Comparison of ENCODE assay signal across 13 cellular contexts in the genomic region with DNA sequence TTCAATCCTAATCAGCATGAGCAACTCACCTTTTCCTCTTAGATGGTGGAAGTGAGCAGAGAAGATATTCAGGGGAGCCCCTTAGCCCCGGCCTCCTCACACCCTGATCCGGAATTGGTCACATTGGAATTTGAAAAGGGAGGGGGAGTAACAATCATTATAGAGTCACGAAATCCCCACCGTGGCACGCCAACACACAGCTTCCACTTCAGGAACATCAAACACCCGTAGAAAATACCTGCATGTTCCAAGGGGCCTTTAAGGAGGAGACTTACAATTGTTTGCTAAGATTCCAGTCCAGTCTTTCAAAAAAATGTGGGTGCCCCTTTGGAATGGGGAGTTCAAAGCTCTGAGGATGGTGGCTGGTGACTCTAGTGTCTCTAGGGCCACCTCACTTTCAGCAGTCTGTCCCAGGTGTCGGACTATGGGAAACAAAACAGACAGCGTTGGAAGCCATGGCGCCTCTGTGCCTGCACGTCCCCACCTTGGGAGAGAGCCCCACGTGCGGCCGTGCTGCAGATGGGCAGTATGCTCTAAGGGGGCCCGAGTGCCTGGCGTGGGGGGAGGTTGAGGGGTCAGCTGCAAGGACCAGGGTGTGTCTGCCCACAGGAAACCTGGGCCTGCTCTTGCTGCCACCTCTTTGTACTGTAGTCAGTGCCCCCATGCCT. TPM values are rescaled to one million over a fixed set of nuclear protein-coding genes. Genes with fewer than 3 reads are reported as not detected.
A peak's percentile ranks its signal among the peaks of the same experiment; 100 is the strongest.
DNase-seq lines count a peak whose midpoint lies in the region; ATAC-seq and TF ChIP-seq lines count a peak whose summit lies in the region.
"Had no signal": no experiment of that assay in that cellular context is flagged by ENCODE, and none has a peak within 500 bp of the region (broad histone marks: within the 10 kb centered on the region; RNA-seq: fewer than 3 reads in every experiment).

No MANE protein-coding gene starts in this region.

- no peak for TF ChIP-seq POLR2A in adrenal gland (IDR thresholded peaks at IDR 0.05)
- no peak for TF ChIP-seq POLR2A in suprapubic skin (IDR thresholded peaks at IDR 0.05)

- 54 to 80% (median 73%) methylated on average over 14 to 15 of the region's 15 CpGs for WGBS in adrenal gland, 4 donors
- WGBS in lung, 2 donors = 52 to 64% methylated on average over 15 of the region's 15 CpGs
- 66% methylated on average over 9 of the region's 15 CpGs for WGBS in suprapubic skin

- H3K4me1 Mint-ChIP-seq in GM23338 = peaks cover 29% of the 10 kb centered on the region
- H3K4me1 Mint-ChIP-seq in activated CD4-positive, alpha-beta T cell treated with anti-CD3 and anti-CD28 coated beads, Interleukin-2, amount 10 ng/mL, durations not matched to agents 7 days and 5 days = peaks cover 22% of the 10 kb centered on the region

- H3K36me3 Mint-ChIP-seq in GM23338 (ENCODE audit: low read depth) = no peaks in the 10 kb centered on the region
- no peaks in the 10 kb centered on the region for H3K36me3 Mint-ChIP-seq in activated CD4-positive, alpha-beta T cell treated with anti-CD3 and anti-CD28 coated beads, Interleukin-2, amount 10 ng/mL, durations not matched to agents 7 days and 5 days (ENCODE audit: low read depth)

- H3K27ac ChIP-seq in GM23338 (ENCODE audit: low read depth) (no peak overlapping the region), adrenal gland (peak overlapping the region in 3 of 5 donors; percentile 43 to 92 (median 89)), lung (ENCODE audit: low read depth in 1 of 2, low read length in 1 of 2) (peak overlapping the region; percentile 92 to 95), suprapubic skin (peak overlapping the region; percentile 85)

- H3K4me2 ChIP-seq in GM23338 = no peak overlapping the region

- CTCF ChIA-PET in activated CD4-positive, alpha-beta T cell treated with anti-CD3 and anti-CD28 coated beads, Interleukin-2, amount 10 ng/mL, durations not matched to agents 7 days and 5 days (lab: Charles Lee) = interaction anchor here (0.5 kb wide), 1 partner anchor 145 kb away, joined by 3 read pairs; no protein-coding TSS in a partner anchor

- H3K4me3 ChIP-seq in GM23338 = no peak overlapping the region
- H3K4me3 ChIP-seq in adrenal gland = peak overlapping the region in 3 of 4 donors; percentile 9 to 46 (median 14)
- peak overlapping the region; percentile 53 for H3K4me3 ChIP-seq in lung
- peak overlapping the region; percentile 43 for H3K4me3 ChIP-seq in suprapubic skin
- H3K4me3 ChIP-seq in mucosa of descending colon = no peak overlapping the region
- H3K4me3 ChIP-seq: MG63 had no signal

- DNase-seq in GM23338 (ENCODE audit: low spot score) (no peak), adrenal gland (no peak), lung (ENCODE audit: low spot score) (no peak), suprapubic skin (ENCODE audit: low spot score in 2 of 2) (no peak), mucosa of descending colon (no peak), HK-2 (ENCODE audit: unreplicated experiment) (no peak)
- DNase-seq in activated CD4-positive, alpha-beta T cell treated with anti-CD3 and anti-CD28 coated beads, Interleukin-2, amount 10 ng/mL, durations not matched to agents 7 days and 5 days = no peak
- DNase-seq: activated CD4-positive, alpha-beta T cell treated with anti-CD3 and anti-CD28 coated beads for 1 hour; GDM1; MG63; stimulated activated naive CD8-positive, alpha-beta T cell treated with anti-CD3 and anti-CD28 coated beads, Interleukin-15, Interleukin-2, amounts not matched to agents 100 U/mL and 50 U/mL, for 24 hours had no signal

- H3K79me2 ChIP-seq in GM23338 (replicated peaks; ENCODE audit: insufficient read depth) = no peaks in the 10 kb centered on the region

- H3K27me3 Mint-ChIP-seq in GM23338 (ENCODE audit: insufficient read depth, low read depth, poor library complexity) = peaks cover 8% of the 10 kb centered on the region
- H3K27me3 Mint-ChIP-seq in activated CD4-positive, alpha-beta T cell treated with anti-CD3 and anti-CD28 coated beads, Interleukin-2, amount 10 ng/mL, durations not matched to agents 7 days and 5 days = peaks cover 8% of the 10 kb centered on the region

- TF ChIP-seq EP300 in suprapubic skin (IDR thresholded peaks at IDR 0.05) = no peak

- TF ChIP-seq CTCF in GM23338 (conservative IDR thresholded peaks at IDR 0.05; ENCODE audit: low read depth in 2 of 2) (no peak), adrenal gland (IDR thresholded peaks at IDR 0.05) (no peak), lung (IDR thresholded peaks at IDR 0.05; ENCODE audit: control extremely low read depth, extremely low read depth) (no peak), suprapubic skin (IDR thresholded peaks at IDR 0.05) (no peak), mucosa of descending colon (IDR thresholded peaks at IDR 0.05) (no peak)

- no peak overlapping the region for H3K4me3 Mint-ChIP-seq in GM23338
- no peak overlapping the region for H3K4me3 Mint-ChIP-seq in activated CD4-positive, alpha-beta T cell treated with anti-CD3 and anti-CD28 coated beads, Interleukin-2, amount 10 ng/mL, durations not matched to agents 7 days and 5 days

- POLR2A ChIA-PET in activated CD4-positive, alpha-beta T cell treated with anti-CD3 and anti-CD28 coated beads, Interleukin-2, amount 10 ng/mL, durations not matched to agents 7 days and 5 days (lab: Charles Lee) = no interaction called here

- peak overlapping the region; percentile 33 for H2AFZ ChIP-seq in GM23338

- peaks cover 2% of the 10 kb centered on the region for H3K4me1 ChIP-seq in GM23338 (ENCODE audit: insufficient read depth)
- H3K4me1 ChIP-seq in adrenal gland (replicated peaks in 1 of 2) = peaks cover 0 to 4% of the 10 kb centered on the region in 2 donors
- H3K4me1 ChIP-seq in lung (ENCODE audit: control insufficient read depth in 2 of 2, insufficient read depth in 2 of 2, low read length in 2 of 2) = peaks cover 0 to 7% of the 10 kb centered on the region in 2 donors
- H3K4me1 ChIP-seq in suprapubic skin = peaks cover 33% of the 10 kb centered on the region
- H3K4me1 ChIP-seq in mucosa of descending colon (ENCODE audit: low read depth) = no peaks in the 10 kb centered on the region

- no peaks in the 10 kb centered on the region for H4K20me1 ChIP-seq in GM23338 (replicated peaks; ENCODE audit: insufficient read depth)

- no peaks in the 10 kb centered on the region for H3K9me3 ChIP-seq in adrenal gland (replicated peaks in 1 of 3)
- H3K9me3 ChIP-seq in lung (ENCODE audit: control insufficient read depth in 2 of 2, insufficient read depth in 1 of 2, low read length in 1 of 2) = no peaks in the 10 kb centered on the region
- H3K9me3 ChIP-seq in suprapubic skin = no peaks in the 10 kb centered on the region
- no peaks in the 10 kb centered on the region for H3K9me3 ChIP-seq in mucosa of descending colon
- H3K9me3 ChIP-seq: MG63 had no signal

- H3K9me2 ChIP-seq in GM23338 (ENCODE audit: insufficient read depth) = no peaks in the 10 kb centered on the region

- H3K27me3 ChIP-seq in GM23338 (ENCODE audit: insufficient read depth) (no peaks in the 10 kb centered on the region), adrenal gland (no peaks in the 10 kb centered on the region), lung (ENCODE audit: control insufficient read depth, insufficient read depth) (no peaks in the 10 kb centered on the region), suprapubic skin (no peaks in the 10 kb centered on the region)
- H3K27me3 ChIP-seq: MG63 had no signal

- intact Hi-C loops in adrenal gland (cut with DNase I) = no loop called here
- intact Hi-C loops in mucosa of descending colon (cut with DNase I, micrococcal nuclease) = no loop called here

- H3K36me3 ChIP-seq in GM23338 (ENCODE audit: insufficient read depth) = no peaks in the 10 kb centered on the region
- no peaks in the 10 kb centered on the region for H3K36me3 ChIP-seq in adrenal gland (replicated peaks in 1 of 2)
- peaks cover 0 to 3% of the 10 kb centered on the region in 2 donors for H3K36me3 ChIP-seq in lung (ENCODE audit: control insufficient read depth in 2 of 2, insufficient read depth in 2 of 2, low read length in 2 of 2)
- H3K36me3 ChIP-seq in suprapubic skin = no peaks in the 10 kb centered on the region
- H3K36me3 ChIP-seq in mucosa of descending colon (ENCODE audit: low read depth) = no peaks in the 10 kb centered on the region
- H3K36me3 ChIP-seq: MG63 had no signal

- no peak overlapping the region for H3K27ac Mint-ChIP-seq in GM23338
- H3K27ac Mint-ChIP-seq in activated CD4-positive, alpha-beta T cell treated with anti-CD3 and anti-CD28 coated beads, Interleukin-2, amount 10 ng/mL, durations not matched to agents 7 days and 5 days = no peak overlapping the region

- H3K9me3 Mint-ChIP-seq in GM23338 = no peaks in the 10 kb centered on the region
- H3K9me3 Mint-ChIP-seq in activated CD4-positive, alpha-beta T cell treated with anti-CD3 and anti-CD28 coated beads, Interleukin-2, amount 10 ng/mL, durations not matched to agents 7 days and 5 days = no peaks in the 10 kb centered on the region

- no peak for ATAC-seq in GM23338
- no peak for ATAC-seq in lung (ENCODE audit: insufficient read depth, low FRiP score)
- no peak for ATAC-seq in mucosa of descending colon
- ATAC-seq: stimulated activated naive CD8-positive, alpha-beta T cell treated with anti-CD3 and anti-CD28 coated beads, Interleukin-15, Interleukin-2, amounts not matched to agents 100 U/mL and 50 U/mL, for 24 hours had no signal

- H3F3A ChIP-seq in GM23338 (replicated peaks; ENCODE audit: low read depth) = no peaks in the 10 kb centered on the region

RNA-seq across cellular contexts. Expression of gene CD93, which starts 2.4 kb away (rescaled TPM):
- 0.04 TPM in 1 of 2 replicates, not detected in the other for total RNA-seq in GM23338 (2014; rRNA removed; shearing (Covaris generic))
- polyA plus RNA-seq in GM23338 (2016; fragmentation: Nextera tagmentation; extraction: Ambion mirVana) (0.03 TPM in 2 replicates), adrenal gland (10 to 100 TPM in 1 of 3 donors, 1 to 10 TPM in 2; 4.3 to 16.1 (median 8.0) TPM), lung (100 to 1,000 TPM in 1 of 2 donors, 10 to 100 TPM in 1; 17.9 to 119 TPM)
- total RNA-seq in adrenal gland (10 to 100 TPM; 22.5 to 83.0 (median 53.7) TPM), lung (100 to 1,000 TPM; 133 to 239 TPM), suprapubic skin (10 to 100 TPM in 3 of 4 donors, 1 to 10 TPM in 1; 8.1 to 25.1 (median 16.2) TPM), mucosa of descending colon (10 to 100 TPM in 2 of 3 donors, 1 to 10 TPM in 1; 7.6 to 24.2 (median 20.1) TPM)
- total RNA-seq in activated CD4-positive, alpha-beta T cell treated with anti-CD3 and anti-CD28 coated beads, Interleukin-2, amount 10 ng/mL, durations not matched to agents 7 days and 5 days = 1 to 10 TPM; 1.7 to 1.8 TPM

RNA-seq across cellular contexts. Expression of gene THBD, which starts 34.2 kb away (rescaled TPM):
- 0.58 and 0.97 TPM in 2 replicates for total RNA-seq in GM23338 (2014; rRNA removed; shearing (Covaris generic))
- polyA plus RNA-seq in GM23338 (2016; fragmentation: Nextera tagmentation; extraction: Ambion mirVana) (0.10 and 0.17 TPM in 2 replicates), adrenal gland (10 to 100 TPM in 1 of 3 donors, 1 to 10 TPM in 2; 3.4 to 16.3 (median 8.5) TPM), lung (10 to 100 TPM; 23.6 to 49.5 TPM)
- total RNA-seq in adrenal gland (10 to 100 TPM; 10.0 to 58.0 (median 21.8) TPM), lung (100 to 1,000 TPM in 1 of 2 donors, 10 to 100 TPM in 1; 73.3 to 101 TPM), suprapubic skin (100 to 1,000 TPM in 3 of 4 donors, 10 to 100 TPM in 1; 39.7 to 329 (median 241) TPM), mucosa of descending colon (1 to 10 TPM; 1.8 to 8.8 (median 5.9) TPM)
- not detected for total RNA-seq in activated CD4-positive, alpha-beta T cell treated with anti-CD3 and anti-CD28 coated beads, Interleukin-2, amount 10 ng/mL, durations not matched to agents 7 days and 5 days

RNA-seq across cellular contexts. Expression of gene SSTR4, which starts 48.6 kb away (rescaled TPM):
- not detected in 2 replicates for total RNA-seq in GM23338 (2014; rRNA removed; shearing (Covaris generic))
- polyA plus RNA-seq in GM23338 (2016; fragmentation: Nextera tagmentation; extraction: Ambion mirVana) (not detected in 2 replicates), adrenal gland (not detected), lung (under 1 TPM in 1 of 2 donors, not detected in 1; 0.06 TPM)
- total RNA-seq in adrenal gland (not detected), lung (not detected), suprapubic skin (not detected), mucosa of descending colon (under 1 TPM in 1 of 3 donors, not detected in 2; 0.19 TPM)
- total RNA-seq in activated CD4-positive, alpha-beta T cell treated with anti-CD3 and anti-CD28 coated beads, Interleukin-2, amount 10 ng/mL, durations not matched to agents 7 days and 5 days = not detected
- total RNA-seq: mesenteric fat pad, pulmonary artery endothelial cell had no signal

Comparison
In these comparisons a context has a peak if more than half of its experiments do, and no peak if none do; other contexts are left out.
1. H3K4me3 ChIP-seq: peak in adrenal gland (3 of 4), lung (single experiment) and suprapubic skin (single experiment); none in GM23338 (single experiment) and mucosa of descending colon (single experiment).